Comparison of ENCODE assay signal across 8 cellular contexts in genomic region chr11:64447717-64448598, GRCh38.
DNase-seq lines count a peak whose midpoint lies in the region; ATAC-seq and TF ChIP-seq lines count a peak whose summit lies in the region.

No MANE protein-coding gene starts in this region.

- H3K27ac Mint-ChIP-seq in osteocyte (ENCODE audit: unreplicated experiment): no peak overlapping the region

- in situ Hi-C loops in GM13976 (cut with MboI; ENCODE audit: low sequenced_read_pairs, unreplicated experiment): no loop called here

- peak; percentile 27 for DNase-seq in A673 (ENCODE audit: low spot score)
- DNase-seq in GM13976 (ENCODE audit: low spot score): peak; percentile 58
- peak; percentile 79 for DNase-seq in PC-3
- peak; percentile 24 for DNase-seq in fibroblast of the aortic adventitia (ENCODE audit: low read depth)
- no peak for DNase-seq in osteocyte (ENCODE audit: extremely low spot score, unreplicated experiment)
- DNase-seq in NK-92 treated with Interleukin-12 subunit alpha and Interleukin-12 subunit beta, amount 100 ng/mL, for 24 hours (lab: John Stamatoyannopoulos, UW): no peak
- DNase-seq in NCI-H187 treated with DMSO at 0.1 percent for 48 hours (lab: John Stamatoyannopoulos, UW): no peak
- no peak for DNase-seq in iPS-NIHi11 (ENCODE audit: low spot score)

- peak; percentile 46 for ATAC-seq in PC-3

- peak overlapping the region; percentile 84 for H2AFZ ChIP-seq in PC-3 (ENCODE audit: low read length)

- no peak overlapping the region for H3K27ac ChIP-seq in A673 (ENCODE audit: low read depth, low read length, poor library complexity, severe bottlenecking)
- H3K27ac ChIP-seq in PC-3 (ENCODE audit: low read length): no peak overlapping the region

- H3K36me3 Mint-ChIP-seq in osteocyte (ENCODE audit: unreplicated experiment): no peaks in the 10 kb centered on the region

- H3K27me3 Mint-ChIP-seq in osteocyte (ENCODE audit: unreplicated experiment): peaks cover 33% of the 10 kb centered on the region

- no peaks in the 10 kb centered on the region for H3K9me2 ChIP-seq in PC-3 (replicated peaks; ENCODE audit: low read length)

- no peak for TF ChIP-seq CTCF in A673 (conservative IDR thresholded peaks at IDR 0.05; ENCODE audit: low read depth, low read length)
- no peak for TF ChIP-seq CTCF in GM13976 (IDR thresholded peaks at IDR 0.05; ENCODE audit: borderline replicate concordance, control extremely low read depth, extremely low read depth, insufficient read depth, missing control alignments)
- TF ChIP-seq CTCF in PC-3 (conservative IDR thresholded peaks at IDR 0.05; ENCODE audit: low read depth, low read length): no peak
- TF ChIP-seq CTCF in fibroblast of the aortic adventitia (IDR thresholded peaks at IDR 0.05; ENCODE audit: insufficient read depth, low read length): no peak
- TF ChIP-seq CTCF in osteocyte (IDR thresholded peaks at IDR 0.05): no peak

- CTCF ChIA-PET in A673 (lab: Charles Lee) (interaction anchor here (0.5 to 2.9 kb wide), 9 partner anchors 23 to 241 kb away, joined by 3 to 33 read pairs (median 4); partner anchors contain the start of genes PRDX5 and TRMT112), PC-3 (lab: Charles Lee) (interaction anchor here (0.5 to 1.9 kb wide), 9 partner anchors 12 to 211 kb away, joined by 3 to 12 read pairs (median 3); partner anchors contain the start of genes PRDX5 and TRMT112)

- no peaks in the 10 kb centered on the region for H3K9me3 Mint-ChIP-seq in osteocyte (ENCODE audit: unreplicated experiment)

- H3K9ac ChIP-seq in PC-3 (ENCODE audit: low read length): no peak overlapping the region

- H3K9me3 ChIP-seq in A673 (ENCODE audit: low read depth, low read length, poor library complexity, severe bottlenecking): no peaks in the 10 kb centered on the region
- H3K9me3 ChIP-seq in PC-3 (ENCODE audit: low read length): no peaks in the 10 kb centered on the region

- H3K36me3 ChIP-seq in A673 (ENCODE audit: insufficient read depth, low read length, poor library complexity, severe bottlenecking) (no peaks in the 10 kb centered on the region), PC-3 (ENCODE audit: low read depth, low read length) (no peaks in the 10 kb centered on the region)

- peak overlapping the region; percentile 34 for H3K4me3 Mint-ChIP-seq in osteocyte (ENCODE audit: unreplicated experiment)

- H3K27me3 ChIP-seq in A673 (replicated peaks; ENCODE audit: insufficient read depth, low read depth, low read length, poor library complexity) (no peaks in the 10 kb centered on the region), PC-3 (ENCODE audit: low read length) (no peaks in the 10 kb centered on the region)

- peaks cover 20% of the 10 kb centered on the region for H3K4me1 Mint-ChIP-seq in osteocyte (ENCODE audit: unreplicated experiment)

- no peaks in the 10 kb centered on the region for H3F3A ChIP-seq in PC-3 (ENCODE audit: low read length, unreplicated experiment)

- POLR2A ChIA-PET in A673 (lab: Charles Lee; ENCODE audit: low non-redundant PET): no interaction called here
- POLR2A ChIA-PET in PC-3 (lab: Charles Lee; ENCODE audit: unreplicated experiment): no interaction called here

- H3K4me3 ChIP-seq in A673 (ENCODE audit: low read depth, low read length, poor library complexity, severe bottlenecking) (peak overlapping the region; percentile 39), PC-3 (ENCODE audit: low read length) (peak overlapping the region; percentile 62), fibroblast of the aortic adventitia (ENCODE audit: low read depth, low read length) (peak overlapping the region; percentile 40)

- BruUV-seq in A673 (replicated peaks; lab: Mats Ljungman, UMichigan) (no TSS peak), PC-3 (replicated peaks; lab: Mats Ljungman, UMichigan) (no TSS peak)

- intact Hi-C loops in A673 (cut with micrococcal nuclease; ENCODE audit: unreplicated experiment): loop anchor here (1.0 kb wide), 1 partner anchor 203 kb away; no protein-coding TSS in a partner anchor
- intact Hi-C loops in PC-3 (cut with micrococcal nuclease): loop anchor here (5.0 kb wide), 1 partner anchor 91 kb away; the partner anchor contains the start of gene RPS6KA4

- H3K4me1 ChIP-seq in A673 (ENCODE audit: insufficient read depth, low read length, poor library complexity, severe bottlenecking): peaks cover 16% of the 10 kb centered on the region
- H3K4me1 ChIP-seq in PC-3 (ENCODE audit: insufficient read depth, low read length): peaks cover 23% of the 10 kb centered on the region

- H4K20me1 ChIP-seq in PC-3 (ENCODE audit: low read length): no peaks in the 10 kb centered on the region

- peak overlapping the region; percentile 91 for H3K4me2 ChIP-seq in PC-3 (ENCODE audit: low read length)

- no peaks in the 10 kb centered on the region for H3K79me2 ChIP-seq in PC-3 (ENCODE audit: low read length)

Comparison
In these comparisons a context has a peak if more than half of its experiments do, and no peak if none do; other contexts are left out.
1. DNase-seq: peak in A673 (single experiment), GM13976 (single experiment), PC-3 (single experiment) and fibroblast of the aortic adventitia (single experiment); none in osteocyte (single experiment), NK-92 treated with Interleukin-12 subunit alpha and Interleukin-12 subunit beta, amount 100 ng/mL, for 24 hours (single experiment), NCI-H187 treated with DMSO at 0.1 percent for 48 hours (single experiment) and iPS-NIHi11 (single experiment).
2. Peak in every context shown above with its lines, with median percentiles within 50 percentile points of each other: H3K4me3 ChIP-seq.